Comparison of ENCODE assay signal across 12 cellular contexts in the genomic region with DNA sequence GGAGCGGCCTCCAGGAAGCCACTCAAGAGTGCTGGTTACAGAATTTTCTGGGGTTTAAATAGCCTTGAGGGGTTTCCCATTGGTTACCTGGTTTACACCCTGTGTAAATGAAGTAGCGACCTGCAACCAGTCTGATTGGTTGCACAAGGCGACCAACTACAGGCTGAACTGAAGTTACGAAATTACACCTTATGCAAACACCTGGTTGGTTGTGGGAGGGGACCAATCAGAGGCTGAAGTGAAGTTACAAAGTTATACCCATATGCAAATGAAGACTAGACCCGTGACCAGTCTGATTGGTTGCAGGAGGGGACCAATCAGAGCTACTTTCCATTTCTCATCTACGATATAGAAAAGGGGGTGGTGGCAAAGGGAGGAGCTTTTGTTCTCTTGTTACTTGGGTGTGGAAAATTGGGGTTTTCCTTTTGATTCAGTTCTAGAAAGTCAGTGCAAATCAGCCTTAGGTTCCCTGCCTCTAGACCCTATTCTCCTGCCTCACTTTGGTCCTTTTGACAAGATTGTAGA. TPM values are rescaled to one million over a fixed set of nuclear protein-coding genes. Genes with fewer than 3 reads are reported as not detected.
A peak's percentile ranks its signal among the peaks of the same experiment; 100 is the strongest.
DNase-seq lines count a peak whose midpoint lies in the region; ATAC-seq and TF ChIP-seq lines count a peak whose summit lies in the region.
"Had no signal": no experiment of that assay in that cellular context is flagged by ENCODE, and none has a peak within 500 bp of the region (broad histone marks: within the 10 kb centered on the region; RNA-seq: fewer than 3 reads in every experiment).

No MANE protein-coding gene starts in this region.

- peaks cover 20% of the 10 kb centered on the region for H3K4me1 Mint-ChIP-seq in activated T-cell treated with anti-CD3 and anti-CD28 coated beads, Interleukin-2, amount 50 U/mL, for 72 hours (ENCODE audit: low read depth)
- H3K4me1 Mint-ChIP-seq in T-helper 17 cell, result peaks cover 7% of the 10 kb centered on the region

- no peak overlapping the region for H3K4me3 ChIP-seq in mucosa of descending colon
- H3K4me3 ChIP-seq in heart right ventricle, result no peak overlapping the region

- DNase-seq in activated T-cell treated with anti-CD3 and anti-CD28 coated beads, Interleukin-2, amount 50 U/mL, for 72 hours, result peak in 1 of 2 donors; percentile 14
- no peak for DNase-seq in activated T-cell treated with anti-CD3 and anti-CD28 coated beads, Interleukin-2, amount 50 U/mL, for 48 hours
- DNase-seq in T-helper 17 cell (peak in 1 of 3 donors; percentile 33), mucosa of descending colon (no peak), inferior parietal cortex (ENCODE audit: extremely low spot score) (no peak), 8988T (no peak), heart right ventricle (no peak)
- DNase-seq: NCI-H1417 treated with DMSO at 0.1 percent for 48 hours, NCI-H82, SHP77 had no signal

- no peaks in the 10 kb centered on the region for H3K9me3 Mint-ChIP-seq in activated T-cell treated with anti-CD3 and anti-CD28 coated beads, Interleukin-2, amount 50 U/mL, for 72 hours
- H3K9me3 Mint-ChIP-seq: activated T-helper 1 cell treated with anti-CD3 and anti-CD28 coated beads, Interleukin-12 subunit alpha, Interleukin-12 subunit beta, Interleukin-2, Interleukin-4 antibody, amounts not matched to agents 30 ng/mL and 10 ng/mL and 1 ng/mL, durations not matched to agents 14 hours and 24 hours and 36 hours had no signal

- H3K36me3 Mint-ChIP-seq in activated T-cell treated with anti-CD3 and anti-CD28 coated beads, Interleukin-2, amount 50 U/mL, for 72 hours (ENCODE audit: insufficient read depth in 2 of 2), result no peaks in the 10 kb centered on the region
- H3K36me3 Mint-ChIP-seq in T-helper 17 cell (ENCODE audit: low read depth), result peaks cover 2% of the 10 kb centered on the region

- TF ChIP-seq CTCF in mucosa of descending colon (IDR thresholded peaks at IDR 0.05) (no peak), heart right ventricle (IDR thresholded peaks at IDR 0.05) (no peak)

- H3K27ac Mint-ChIP-seq in activated T-cell treated with anti-CD3 and anti-CD28 coated beads, Interleukin-2, amount 50 U/mL, for 72 hours, result peak overlapping the region; percentile 9
- no peak overlapping the region for H3K27ac Mint-ChIP-seq in T-helper 17 cell
- H3K27ac Mint-ChIP-seq: activated T-helper 1 cell treated with anti-CD3 and anti-CD28 coated beads, Interleukin-12 subunit alpha, Interleukin-12 subunit beta, Interleukin-2, Interleukin-4 antibody, amounts not matched to agents 30 ng/mL and 10 ng/mL and 1 ng/mL, durations not matched to agents 14 hours and 24 hours and 36 hours had no signal

- intact Hi-C loops in mucosa of descending colon (cut with DNase I, micrococcal nuclease) (no loop called here), heart right ventricle (cut with DNase I) (no loop called here)

- H3K4me1 ChIP-seq in mucosa of descending colon (ENCODE audit: low read depth), result no peaks in the 10 kb centered on the region
- H3K4me1 ChIP-seq in heart right ventricle, result no peaks in the 10 kb centered on the region

- WGBS in heart right ventricle, 2 donors, result 79 to 88% methylated on average over 6 of the region's 6 CpGs

- no peaks in the 10 kb centered on the region for H3K27me3 Mint-ChIP-seq in activated T-cell treated with anti-CD3 and anti-CD28 coated beads, Interleukin-2, amount 50 U/mL, for 72 hours (ENCODE audit: low read depth)
- H3K27me3 Mint-ChIP-seq in T-helper 17 cell, result peaks cover 16% of the 10 kb centered on the region

- peaks cover 0 to 69% (median 52%) of the 10 kb centered on the region in 7 donors for H3K27me3 ChIP-seq in heart right ventricle

- H3K36me3 ChIP-seq in mucosa of descending colon (ENCODE audit: low read depth) (no peaks in the 10 kb centered on the region), heart right ventricle (no peaks in the 10 kb centered on the region)

- H3K4me3 Mint-ChIP-seq in activated T-cell treated with anti-CD3 and anti-CD28 coated beads, Interleukin-2, amount 50 U/mL, for 72 hours, result peak overlapping the region in 1 of 2 donors; percentile 65
- H3K4me3 Mint-ChIP-seq in T-helper 17 cell, result peak overlapping the region; percentile 70
- H3K4me3 Mint-ChIP-seq: activated T-helper 1 cell treated with anti-CD3 and anti-CD28 coated beads, Interleukin-12 subunit alpha, Interleukin-12 subunit beta, Interleukin-2, Interleukin-4 antibody, amounts not matched to agents 30 ng/mL and 10 ng/mL and 1 ng/mL, durations not matched to agents 14 hours and 24 hours and 36 hours had no signal

- no peak overlapping the region for H3K27ac ChIP-seq in heart right ventricle

- ATAC-seq in activated T-cell treated with anti-CD3 and anti-CD28 coated beads, Interleukin-2, amount 50 U/mL, for 72 hours (replicated peaks in 1 of 2), result peak; percentile 77 to 79
- ATAC-seq in HG03520 (IDR thresholded peaks at IDR 0.05; ENCODE audit: unreplicated experiment) (peak; percentile 57), T-helper 17 cell (peak; percentile 94), mucosa of descending colon (peak; percentile 48), heart right ventricle (no peak)

- H3K9me3 ChIP-seq in T-helper 17 cell (ENCODE audit: control insufficient read depth, low read length, poor library complexity, severe bottlenecking), result no peaks in the 10 kb centered on the region
- H3K9me3 ChIP-seq in mucosa of descending colon, result no peaks in the 10 kb centered on the region
- H3K9me3 ChIP-seq in heart right ventricle, result no peaks in the 10 kb centered on the region

RNA-seq across cellular contexts. Expression of gene C1orf174, which starts 22.2 kb away (rescaled TPM):
- total RNA-seq in activated T-cell treated with anti-CD3 and anti-CD28 coated beads, Interleukin-2, amount 50 U/mL, for 72 hours, result 10 to 100 TPM; 30.8 to 43.7 TPM
- 10 to 100 TPM; 13.5 to 16.4 TPM for total RNA-seq in T-helper 17 cell
- 10 to 100 TPM; 19.3 to 23.7 (median 21.8) TPM for total RNA-seq in mucosa of descending colon
- total RNA-seq in heart right ventricle, result 10 to 100 TPM in 5 of 10 donors, 1 to 10 TPM in 5; 7.5 to 13.4 (median 10.5) TPM
- polyA plus RNA-seq in heart right ventricle, result 10 to 100 TPM; 10.7 to 12.1 TPM

Comparison
In these comparisons a context has a peak if more than half of its experiments do, and no peak if none do; other contexts are left out.
1. ATAC-seq: peak in activated T-cell treated with anti-CD3 and anti-CD28 coated beads, Interleukin-2, amount 50 U/mL, for 72 hours (2 of 2), HG03520 (single experiment), T-helper 17 cell (single experiment) and mucosa of descending colon (single experiment); none in heart right ventricle (0 of 8).